1 cellular context compared by ENCODE assay signal in the genomic region with DNA sequence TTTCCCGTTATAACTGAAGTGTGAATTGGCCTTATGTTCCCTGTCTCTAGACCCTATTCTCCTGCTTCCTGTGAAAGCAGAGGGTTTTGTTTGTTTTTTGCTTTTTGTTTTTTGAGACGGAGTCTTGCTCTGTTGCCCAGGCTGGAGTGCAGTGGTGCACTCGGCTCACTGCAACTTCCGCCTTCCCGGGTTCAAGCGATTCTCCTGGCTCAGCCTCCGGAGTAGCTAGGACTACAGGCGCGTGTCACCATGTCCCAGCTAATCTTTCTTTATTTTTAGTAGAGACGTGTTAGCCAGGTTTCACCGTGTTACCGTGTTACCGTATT.
A peak's percentile ranks its signal among the peaks of the same experiment; 100 is the strongest.
TF ChIP-seq lines count a peak whose summit lies in the region.

No MANE protein-coding gene starts in this region.

TF ChIP-seq in H1, 55 proteins besides CTCF, POLR2A, EP300 and RAD21:
- TF ChIP-seq RFX5 (IDR thresholded peaks at IDR 0.05; ENCODE audit: borderline replicate concordance, low read depth, low read length) (no peak), KDM1A (IDR thresholded peaks at IDR 0.05; ENCODE audit: borderline replicate concordance, low read length) (0 out of 2 replicates have a peak, but pooled peaks have one; percentile 12)
